ENCODE assay signal across 13 cellular contexts in the genomic region with DNA sequence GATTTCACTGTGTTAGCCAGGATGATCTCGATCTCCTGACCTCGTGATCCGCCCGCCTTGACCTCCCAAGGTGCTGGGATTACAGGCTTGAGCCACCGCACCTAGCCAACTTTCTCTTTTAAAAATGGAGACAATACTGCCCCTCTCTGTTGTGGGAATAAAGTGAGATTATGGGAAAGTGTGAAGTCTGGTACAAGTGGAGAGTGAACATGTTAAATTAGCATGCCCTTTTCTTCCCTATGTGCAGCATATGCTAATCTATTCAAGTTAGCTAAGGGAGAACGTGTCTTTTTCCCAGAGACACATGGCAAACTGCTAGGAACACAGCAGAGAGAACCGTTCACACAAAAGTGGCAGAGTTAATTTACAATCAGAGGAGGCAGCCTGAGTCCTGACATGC. TPM values are rescaled to one million over a fixed set of nuclear protein-coding genes. Genes with fewer than 3 reads are reported as not detected.
DNase-seq lines count a peak whose midpoint lies in the region; ATAC-seq and TF ChIP-seq lines count a peak whose summit lies in the region.
"Had no signal": no experiment of that assay in that cellular context is flagged by ENCODE, and none has a peak within 500 bp of the region (broad histone marks: within the 10 kb centered on the region; RNA-seq: fewer than 3 reads in every experiment).

No MANE protein-coding gene starts in this region.

- peaks cover 12% of the 10 kb centered on the region for H3K36me3 Mint-ChIP-seq in activated naive CD4-positive, alpha-beta T cell treated with anti-CD3 and anti-CD28 coated beads, Interleukin-2, amount 50 U/mL, for 24 hours
- H3K36me3 Mint-ChIP-seq in endodermal cell (ENCODE audit: low read depth), result peaks cover 30% of the 10 kb centered on the region

- peaks cover 9% of the 10 kb centered on the region for H3F3A ChIP-seq in PC-9 (ENCODE audit: insufficient read depth, low read depth)

- H3K27me3 ChIP-seq in PC-9 (ENCODE audit: insufficient read depth, low read depth), result no peaks in the 10 kb centered on the region
- H3K27me3 ChIP-seq in endodermal cell (ENCODE audit: control insufficient read depth, insufficient read depth, low read length, poor library complexity, severe bottlenecking), result no peaks in the 10 kb centered on the region
- H3K27me3 ChIP-seq: BE2C, ovary had no signal

- H3K4me1 Mint-ChIP-seq in activated naive CD4-positive, alpha-beta T cell treated with anti-CD3 and anti-CD28 coated beads, Interleukin-2, amount 50 U/mL, for 24 hours, result peaks cover 31% of the 10 kb centered on the region
- peaks cover 19% of the 10 kb centered on the region for H3K4me1 Mint-ChIP-seq in endodermal cell
- H3K4me1 Mint-ChIP-seq in stimulated activated naive CD8-positive, alpha-beta T cell treated with anti-CD3 and anti-CD28 coated beads, Interleukin-15, amount 100 ng/mL, for 72 hours, result peaks cover 30% of the 10 kb centered on the region

- no peak for ATAC-seq in stimulated activated naive CD8-positive, alpha-beta T cell treated with anti-CD3 and anti-CD28 coated beads, Interleukin-15, amount 100 ng/mL, for 72 hours
- ATAC-seq in GM19035 (IDR thresholded peaks at IDR 0.05; ENCODE audit: unreplicated experiment) (no peak), HG03571 (IDR thresholded peaks at IDR 0.05; ENCODE audit: unreplicated experiment) (no peak)

- H3K9me3 ChIP-seq in PC-9 (ENCODE audit: insufficient read depth, low read depth) (no peaks in the 10 kb centered on the region), endodermal cell (ENCODE audit: control insufficient read depth, low read length) (no peaks in the 10 kb centered on the region)
- H3K9me3 ChIP-seq: BE2C, ovary had no signal

- no TSS peak for BruUV-seq in PC-9 (replicated peaks; lab: Mats Ljungman, UMichigan)

- peak overlapping the region; percentile 85 for H3K4me2 ChIP-seq in PC-9

- TF ChIP-seq CTCF in PC-9 (conservative IDR thresholded peaks at IDR 0.05) (no peak), endodermal cell (conservative IDR thresholded peaks at IDR 0.05) (no peak)

- peaks cover 22% of the 10 kb centered on the region for H3K79me2 ChIP-seq in PC-9 (ENCODE audit: low read depth)

- no peak overlapping the region for H2AFZ ChIP-seq in PC-9

- H3K36me3 ChIP-seq in PC-9 (ENCODE audit: low read depth) (peaks cover 5% of the 10 kb centered on the region; the same call in 1 of the 2 replicates), endodermal cell (ENCODE audit: control insufficient read depth, insufficient read depth, low read length) (peaks cover 15% of the 10 kb centered on the region)

- DNase-seq in activated naive CD4-positive, alpha-beta T cell treated with Interleukin-2 at 50 U/mL for 16 hours, result no peak
- DNase-seq in PC-9 (no peak), endodermal cell (no peak), NCI-H1694 (lab: John Stamatoyannopoulos, UW) (no peak)
- no peak for DNase-seq in stimulated activated naive CD8-positive, alpha-beta T cell treated with anti-CD3 and anti-CD28 coated beads, Interleukin-15, amount 100 ng/mL, for 72 hours
- DNase-seq: activated CD8-positive, alpha-beta memory T cell treated with anti-CD3 and anti-CD28 coated beads, Interleukin-2, amount 50 U/mL, for 48 hours; BE2C; NCI-H2171; ovary; stimulated activated CD8-positive, alpha-beta memory T cell treated with anti-CD3 and anti-CD28 coated beads, Interleukin-4, amount 100 ng/mL, for 48 hours had no signal

- 87 to 92% methylated on average over 2 to 7 of the region's 7 CpGs for WGBS in endodermal cell (ENCODE audit: insufficient coverage in 1 of 2, insufficient read length in 1 of 2), 2 experiments

- H3K4me3 ChIP-seq in PC-9, result peak overlapping the region; percentile 77; the same call in 1 of the 2 replicates
- H3K4me3 ChIP-seq in endodermal cell (ENCODE audit: low read length), result peak overlapping the region; percentile 90

- peak overlapping the region; percentile 99 for H3K4me3 Mint-ChIP-seq in activated naive CD4-positive, alpha-beta T cell treated with anti-CD3 and anti-CD28 coated beads, Interleukin-2, amount 50 U/mL, for 24 hours
- peak overlapping the region; percentile 62 for H3K4me3 Mint-ChIP-seq in endodermal cell
- peak overlapping the region; percentile 49 to 88 for H3K4me3 Mint-ChIP-seq in stimulated activated naive CD8-positive, alpha-beta T cell treated with anti-CD3 and anti-CD28 coated beads, Interleukin-15, amount 100 ng/mL, for 72 hours

- CTCF ChIA-PET in PC-9 (lab: Charles Lee), result interaction anchor here (2.4 kb wide), 1 partner anchor 28 kb away, joined by 18 read pairs; a partner anchor contains a TSS

- intact Hi-C loops in PC-9 (cut with micrococcal nuclease; ENCODE audit: unreplicated experiment), result no loop called here

- no peak overlapping the region for H3K27ac ChIP-seq in PC-9
- H3K27ac ChIP-seq in endodermal cell (ENCODE audit: low read depth, low read length), result no peak overlapping the region

- H3K27ac Mint-ChIP-seq in activated naive CD4-positive, alpha-beta T cell treated with anti-CD3 and anti-CD28 coated beads, Interleukin-2, amount 50 U/mL, for 24 hours, result no peak overlapping the region
- no peak overlapping the region for H3K27ac Mint-ChIP-seq in endodermal cell
- no peak overlapping the region for H3K27ac Mint-ChIP-seq in stimulated activated naive CD8-positive, alpha-beta T cell treated with anti-CD3 and anti-CD28 coated beads, Interleukin-15, amount 100 ng/mL, for 72 hours

- H3K9me3 Mint-ChIP-seq in activated naive CD4-positive, alpha-beta T cell treated with anti-CD3 and anti-CD28 coated beads, Interleukin-2, amount 50 U/mL, for 24 hours, result no peaks in the 10 kb centered on the region
- no peaks in the 10 kb centered on the region for H3K9me3 Mint-ChIP-seq in endodermal cell
- H3K9me3 Mint-ChIP-seq in stimulated activated naive CD8-positive, alpha-beta T cell treated with anti-CD3 and anti-CD28 coated beads, Interleukin-15, amount 100 ng/mL, for 72 hours, result no peaks in the 10 kb centered on the region

- H3K9ac ChIP-seq in endodermal cell (ENCODE audit: extremely low read depth, low read length, poor library complexity, severe bottlenecking), result no peak overlapping the region

- H4K20me1 ChIP-seq in PC-9 (ENCODE audit: insufficient read depth), result no peaks in the 10 kb centered on the region

- no peaks in the 10 kb centered on the region for H3K27me3 Mint-ChIP-seq in activated naive CD4-positive, alpha-beta T cell treated with anti-CD3 and anti-CD28 coated beads, Interleukin-2, amount 50 U/mL, for 24 hours
- H3K27me3 Mint-ChIP-seq in endodermal cell (ENCODE audit: insufficient read depth), result no peaks in the 10 kb centered on the region
- H3K27me3 Mint-ChIP-seq in stimulated activated naive CD8-positive, alpha-beta T cell treated with anti-CD3 and anti-CD28 coated beads, Interleukin-15, amount 100 ng/mL, for 72 hours, result no peaks in the 10 kb centered on the region

- POLR2A ChIA-PET in PC-9 (lab: Charles Lee; ENCODE audit: unreplicated experiment), result interaction anchor here (0.9 kb wide), 1 partner anchor 36 kb away, joined by 3 read pairs; a partner anchor contains a TSS

- H3K9me2 ChIP-seq in PC-9 (ENCODE audit: insufficient read depth), result no peaks in the 10 kb centered on the region

- H3K4me1 ChIP-seq in PC-9 (replicated peaks; ENCODE audit: insufficient read depth), result peaks cover 19% of the 10 kb centered on the region
- peaks cover 6% of the 10 kb centered on the region for H3K4me1 ChIP-seq in endodermal cell (ENCODE audit: control insufficient read depth, insufficient read depth, low read length)
- H3K4me1 ChIP-seq: BE2C had no signal

RNA-seq across cellular contexts. Expression of a gene that starts 1.5 kb away (rescaled TPM):
- total RNA-seq in PC-9 (2021) (88.7 and 116 TPM in 2 replicates), endodermal cell (10 to 100 TPM; 43.3 to 69.2 TPM)
- polyA plus RNA-seq in endodermal cell (2013, experiment 1 of 2), result 36.9 TPM
- 34.1 TPM for polyA plus RNA-seq in endodermal cell (2013, experiment 2 of 2)

RNA-seq across cellular contexts. Expression of a gene that starts 24.7 kb away (rescaled TPM):
- total RNA-seq in PC-9 (2021) (not detected in 2 replicates), endodermal cell (1 to 10 TPM; 2.6 to 7.1 TPM)
- 13.3 TPM for polyA plus RNA-seq in endodermal cell (2013, experiment 1 of 2)
- 10.5 TPM for polyA plus RNA-seq in endodermal cell (2013, experiment 2 of 2)

RNA-seq across cellular contexts. Expression of a gene that starts 27.6 kb away (rescaled TPM):
- total RNA-seq in PC-9 (2021), result 349 and 379 TPM in 2 replicates
- 100 to 1,000 TPM; 219 to 393 TPM for total RNA-seq in endodermal cell
- 177 TPM for polyA plus RNA-seq in endodermal cell (2013, experiment 1 of 2)
- polyA plus RNA-seq in endodermal cell (2013, experiment 2 of 2), result 169 TPM

RNA-seq across cellular contexts. Expression of a gene that starts 36.2 kb away (rescaled TPM):
- total RNA-seq in PC-9 (2021) (74.3 and 106 TPM in 2 replicates), endodermal cell (100 to 1,000 TPM in 1 of 2 donors, 10 to 100 TPM in 1; 74.4 to 146 TPM)
- polyA plus RNA-seq in endodermal cell (2013, experiment 1 of 2), result 82.8 TPM
- polyA plus RNA-seq in endodermal cell (2013, experiment 2 of 2), result 70.6 TPM

RNA-seq across cellular contexts. Expression of a gene that starts 40.8 kb away (rescaled TPM):
- total RNA-seq in PC-9 (2021), result 633 and 910 TPM in 2 replicates
- total RNA-seq in endodermal cell, result 100 to 1,000 TPM; 637 to 888 TPM
- 935 TPM for polyA plus RNA-seq in endodermal cell (2013, experiment 1 of 2)
- polyA plus RNA-seq in endodermal cell (2013, experiment 2 of 2), result 1,020 TPM
